In the genomic region with DNA sequence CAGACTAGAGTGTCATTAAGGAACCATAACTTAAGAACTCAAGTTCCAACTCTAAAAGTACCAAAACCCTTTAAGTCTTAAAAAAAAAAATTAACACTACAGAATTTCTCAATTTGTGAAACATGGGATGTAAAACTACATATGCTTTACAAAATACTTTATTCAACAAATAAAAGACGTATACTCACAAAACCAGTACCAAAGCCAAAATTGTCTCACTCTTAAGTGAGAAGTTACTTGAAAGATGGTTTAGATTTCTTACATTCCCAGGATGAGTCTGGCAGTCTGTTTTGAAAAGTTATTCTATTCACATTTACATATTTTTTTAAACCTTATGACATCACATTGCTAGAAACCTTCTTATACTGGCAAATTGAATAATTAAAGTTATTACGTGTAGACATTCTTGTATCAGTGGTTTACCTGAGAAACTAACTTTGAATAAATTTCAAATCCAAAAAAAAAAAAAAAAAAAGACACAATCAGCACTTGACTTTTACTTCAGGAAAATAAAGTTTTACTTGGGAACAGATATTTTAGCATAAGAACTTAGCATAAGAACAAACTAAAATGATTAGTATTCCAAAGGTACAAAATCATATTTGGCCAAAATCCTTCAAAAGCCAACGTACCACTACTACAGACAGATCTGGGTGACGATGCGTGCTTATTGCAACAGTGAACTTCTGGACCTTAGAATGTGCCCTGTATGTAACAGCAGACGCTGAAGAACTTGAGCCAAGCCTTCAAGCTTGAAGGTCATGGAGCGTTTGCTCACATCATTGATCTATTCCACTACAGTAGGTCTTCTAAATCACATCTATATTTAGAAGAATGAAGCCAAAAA, we compare ENCODE assay signal across 9 cellular contexts. TPM values are rescaled to one million over a fixed set of nuclear protein-coding genes. Genes with fewer than 3 reads are reported as not detected.
DNase-seq lines count a peak whose midpoint lies in the region; ATAC-seq and TF ChIP-seq lines count a peak whose summit lies in the region.
"Had no signal": no experiment of that assay in that cellular context is flagged by ENCODE, and none has a peak within 500 bp of the region (broad histone marks: within the 10 kb centered on the region; RNA-seq: fewer than 3 reads in every experiment).

No MANE protein-coding gene starts in this region.

- H3K4me1 ChIP-seq in right atrium auricular region (peaks cover 0 to 28% of the 10 kb centered on the region in 2 donors), skeletal muscle tissue (ENCODE audit: control insufficient read depth in 3 of 3, insufficient read depth in 3 of 3, low read length in 3 of 3) (peaks cover 3 to 6% (median 5%) of the 10 kb centered on the region in 3 donors)

- no peak for ATAC-seq in HG02840 (IDR thresholded peaks at IDR 0.05; ENCODE audit: low FRiP score, unreplicated experiment)
- ATAC-seq in GM21528 (IDR thresholded peaks at IDR 0.05; ENCODE audit: low FRiP score, unreplicated experiment), result no peak

- H3K9ac ChIP-seq in skeletal muscle tissue (ENCODE audit: low read depth in 1 of 3, low read length in 3 of 3), result peak overlapping the region; percentile 47 to 87 (median 65)

- H3K27ac Mint-ChIP-seq in activated T-helper 1 cell treated with anti-CD3 and anti-CD28 coated beads, Interleukin-12 subunit alpha, Interleukin-12 subunit beta, Interleukin-2, Interleukin-4 antibody, amounts not matched to agents 30 ng/mL and 10 ng/mL and 1 ng/mL, durations not matched to agents 14 hours and 24 hours and 36 hours, result no peak overlapping the region
- H3K27ac Mint-ChIP-seq: activated naive CD8-positive, alpha-beta T cell treated with anti-CD3 and anti-CD28 coated beads, Interleukin-2, amount 10 ng/mL, durations not matched to agents 7 days and 5 days had no signal

- H3K27ac ChIP-seq in right atrium auricular region (peak overlapping the region; percentile 93 to 95), skeletal muscle tissue (ENCODE audit: low read depth, low read length) (peak overlapping the region; percentile 16)

- peaks cover 20% of the 10 kb centered on the region for H3K4me1 Mint-ChIP-seq in activated T-helper 1 cell treated with anti-CD3 and anti-CD28 coated beads, Interleukin-12 subunit alpha, Interleukin-12 subunit beta, Interleukin-2, Interleukin-4 antibody, amounts not matched to agents 30 ng/mL and 10 ng/mL and 1 ng/mL, durations not matched to agents 14 hours and 24 hours and 36 hours (ENCODE audit: low read depth)

- no peaks in the 10 kb centered on the region for H3K9me3 Mint-ChIP-seq in activated T-helper 1 cell treated with anti-CD3 and anti-CD28 coated beads, Interleukin-12 subunit alpha, Interleukin-12 subunit beta, Interleukin-2, Interleukin-4 antibody, amounts not matched to agents 30 ng/mL and 10 ng/mL and 1 ng/mL, durations not matched to agents 14 hours and 24 hours and 36 hours
- H3K9me3 Mint-ChIP-seq: activated naive CD8-positive, alpha-beta T cell treated with anti-CD3 and anti-CD28 coated beads, Interleukin-2, amount 10 ng/mL, durations not matched to agents 7 days and 5 days had no signal

- H3K4me3 Mint-ChIP-seq in activated T-helper 1 cell treated with anti-CD3 and anti-CD28 coated beads, Interleukin-12 subunit alpha, Interleukin-12 subunit beta, Interleukin-2, Interleukin-4 antibody, amounts not matched to agents 30 ng/mL and 10 ng/mL and 1 ng/mL, durations not matched to agents 14 hours and 24 hours and 36 hours, result peak overlapping the region; percentile 42
- H3K4me3 Mint-ChIP-seq: activated naive CD8-positive, alpha-beta T cell treated with anti-CD3 and anti-CD28 coated beads, Interleukin-2, amount 10 ng/mL, durations not matched to agents 7 days and 5 days had no signal

- H3K4me3 ChIP-seq in right atrium auricular region (peak overlapping the region; percentile 69 to 91), skeletal muscle tissue (ENCODE audit: low read length in 3 of 3) (peak overlapping the region; percentile 71 to 94 (median 91))

- H3K36me3 ChIP-seq in right atrium auricular region (no peaks in the 10 kb centered on the region), skeletal muscle tissue (ENCODE audit: control insufficient read depth in 3 of 3, insufficient read depth in 3 of 3, low read length in 3 of 3) (no peaks in the 10 kb centered on the region)

- H3K36me3 Mint-ChIP-seq in activated T-helper 1 cell treated with anti-CD3 and anti-CD28 coated beads, Interleukin-12 subunit alpha, Interleukin-12 subunit beta, Interleukin-2, Interleukin-4 antibody, amounts not matched to agents 30 ng/mL and 10 ng/mL and 1 ng/mL, durations not matched to agents 14 hours and 24 hours and 36 hours (ENCODE audit: low read depth), result no peaks in the 10 kb centered on the region
- H3K36me3 Mint-ChIP-seq: activated naive CD8-positive, alpha-beta T cell treated with anti-CD3 and anti-CD28 coated beads, Interleukin-2, amount 10 ng/mL, durations not matched to agents 7 days and 5 days had no signal

- intact Hi-C loops in activated T-helper 1 cell treated with anti-CD3 and anti-CD28 coated beads, Interleukin-12 subunit alpha, Interleukin-12 subunit beta, Interleukin-2, Interleukin-4 antibody, amounts not matched to agents 30 ng/mL and 10 ng/mL and 1 ng/mL, durations not matched to agents 14 hours and 24 hours and 36 hours (cut with micrococcal nuclease), result loop anchor here (5.0 kb wide), 1 partner anchor 488 kb away; no protein-coding TSS in a partner anchor

- H3K27me3 ChIP-seq in right atrium auricular region, result no peaks in the 10 kb centered on the region
- no peaks in the 10 kb centered on the region for H3K27me3 ChIP-seq in skeletal muscle tissue (ENCODE audit: control insufficient read depth in 3 of 3, insufficient read depth in 3 of 3, low read length in 3 of 3)

- TF ChIP-seq CTCF in right atrium auricular region (IDR thresholded peaks at IDR 0.05), result no peak

- H3K9me3 ChIP-seq in right atrium auricular region (no peaks in the 10 kb centered on the region), skeletal muscle tissue (ENCODE audit: control insufficient read depth in 3 of 3, low read length in 3 of 3) (no peaks in the 10 kb centered on the region)

- H3K27me3 Mint-ChIP-seq in activated T-helper 1 cell treated with anti-CD3 and anti-CD28 coated beads, Interleukin-12 subunit alpha, Interleukin-12 subunit beta, Interleukin-2, Interleukin-4 antibody, amounts not matched to agents 30 ng/mL and 10 ng/mL and 1 ng/mL, durations not matched to agents 14 hours and 24 hours and 36 hours (ENCODE audit: insufficient read depth), result peaks cover 58% of the 10 kb centered on the region

- peak; percentile 52 for DNase-seq in A172 (ENCODE audit: low spot score)
- DNase-seq in H4 (ENCODE audit: low spot score), result peak; percentile 41
- no peak for DNase-seq in activated T-helper 1 cell treated with anti-CD3 and anti-CD28 coated beads, Interleukin-12 subunit alpha, Interleukin-12 subunit beta, Interleukin-2, Interleukin-4 antibody, amounts not matched to agents 30 ng/mL and 10 ng/mL and 1 ng/mL, durations not matched to agents 14 hours and 24 hours and 36 hours (ENCODE audit: low spot score)
- no peak for DNase-seq in right atrium auricular region (ENCODE audit: low spot score)
- no peak for DNase-seq in NCI-H2029 (lab: John Stamatoyannopoulos, UW)
- DNase-seq: activated naive CD8-positive, alpha-beta T cell treated with anti-CD3 and anti-CD28 coated beads, Interleukin-2, amount 10 ng/mL, durations not matched to agents 7 days and 5 days had no signal

RNA-seq across cellular contexts. Expression of gene CDC42BPA, which starts 2.6 kb away (rescaled TPM):
- 32.7 and 36.9 TPM in 2 replicates for total RNA-seq in A172 (2014; rRNA removed; shearing (Covaris generic))
- total RNA-seq in H4 (2014; rRNA removed; shearing (Covaris generic)), result 7.5 and 13.5 TPM in 2 replicates
- total RNA-seq in activated T-helper 1 cell treated with anti-CD3 and anti-CD28 coated beads, Interleukin-12 subunit alpha, Interleukin-12 subunit beta, Interleukin-2, Interleukin-4 antibody, amounts not matched to agents 30 ng/mL and 10 ng/mL and 1 ng/mL, durations not matched to agents 14 hours and 24 hours and 36 hours, result 1.0 and 1.9 TPM in 2 replicates
- total RNA-seq in right atrium auricular region, result 10 to 100 TPM; 26.0 to 32.0 TPM
- total RNA-seq in skeletal muscle tissue, result 44.4 TPM

Comparison
In these comparisons a context has a peak if more than half of its experiments do, and no peak if none do; other contexts are left out.
1. DNase-seq: peak in A172 (single experiment) and H4 (single experiment); none in activated T-helper 1 cell treated with anti-CD3 and anti-CD28 coated beads, Interleukin-12 subunit alpha, Interleukin-12 subunit beta, Interleukin-2, Interleukin-4 antibody, amounts not matched to agents 30 ng/mL and 10 ng/mL and 1 ng/mL, durations not matched to agents 14 hours and 24 hours and 36 hours (single experiment), right atrium auricular region (single experiment) and NCI-H2029 (single experiment).